ENCODE assay signal across 9 cellular contexts in genomic region chr3:150365132-150365604, GRCh38. TPM values are rescaled to one million over a fixed set of nuclear protein-coding genes. Genes with fewer than 3 reads are reported as not detected.
A peak's percentile ranks its signal among the peaks of the same experiment; 100 is the strongest.
DNase-seq lines count a peak whose midpoint lies in the region; ATAC-seq, FAIRE-seq and TF ChIP-seq lines count a peak whose summit lies in the region.
"Had no signal": no experiment of that assay in that cellular context is flagged by ENCODE, and none has a peak within 500 bp of the region (broad histone marks: within the 10 kb centered on the region; RNA-seq: fewer than 3 reads in every experiment).

No MANE protein-coding gene starts in this region.

- peak overlapping the region; percentile 15 for H2AFZ ChIP-seq in HepG2 (ENCODE audit: low read length)
- H2AFZ ChIP-seq: parathyroid adenoma had no signal

- H3K27me3 ChIP-seq in HepG2 (ENCODE audit: control insufficient read depth in 1 of 2, insufficient read depth in 2 of 2, low read length in 2 of 2) (no peaks in the 10 kb centered on the region), right lobe of liver (no peaks in the 10 kb centered on the region)

- no TSS peak for BruUV-seq in HepG2 (replicated peaks; lab: Mats Ljungman, UMichigan)

- peaks cover 23% of the 10 kb centered on the region for H3K4me1 ChIP-seq in HepG2 (ENCODE audit: insufficient read depth, low read length)
- H3K4me1 ChIP-seq in right lobe of liver: peaks cover 0 to 13% (median 5%) of the 10 kb centered on the region in 4 donors
- H3K4me1 ChIP-seq: parathyroid adenoma had no signal

- CTCF ChIA-PET in HepG2 (lab: Yijun Ruan, JAX; ENCODE audit: low intra/inter-chr PET ratio, low total read pairs): no interaction called here

- POLR2A ChIA-PET in HepG2 (lab: Yijun Ruan, JAX): no interaction called here

- no peaks in the 10 kb centered on the region for H3K36me3 ChIP-seq in HepG2 (replicated peaks in 1 of 2; ENCODE audit: control insufficient read depth in 1 of 2, insufficient read depth in 2 of 2, low read length in 2 of 2)
- no peaks in the 10 kb centered on the region for H3K36me3 ChIP-seq in right lobe of liver

- ATAC-seq in HepG2 (no peak), right lobe of liver (no peak), GM18519 (IDR thresholded peaks at IDR 0.05; ENCODE audit: low FRiP score, unreplicated experiment) (no peak), GM19035 (IDR thresholded peaks at IDR 0.05; ENCODE audit: unreplicated experiment) (no peak)

- in situ Hi-C loops in HepG2 (cut with HindIII; ENCODE audit: extremely low pct_ligation_motif_present, low pct_unique_long_range_greater_than_20kb): no loop called here

- DNase-seq in HepG2 (ENCODE audit: low spot score) (no peak), right lobe of liver (no peak), LoVo (ENCODE audit: low spot score) (peak; percentile 69), epithelial cell of esophagus (ENCODE audit: low read depth) (peak; percentile 68), Ammon's horn (ENCODE audit: low spot score) (no peak), NCI-H748 (lab: John Stamatoyannopoulos, UW; ENCODE audit: unreplicated experiment) (no peak)

- intact Hi-C loops in HepG2 (cut with micrococcal nuclease; ENCODE audit: unreplicated experiment): no loop called here
- intact Hi-C loops in right lobe of liver (cut with DNase I): no loop called here

- H3K4me3 ChIP-seq in HepG2 (replicated peaks in 1 of 3; ENCODE audit: insufficient read depth in 1 of 3, low read depth in 2 of 3, low read length in 3 of 3) (no peak overlapping the region), right lobe of liver (no peak overlapping the region), epithelial cell of esophagus (ENCODE audit: low read length) (no peak overlapping the region)

- H3K9ac ChIP-seq in HepG2 (ENCODE audit: insufficient read depth, low read depth, low read length): no peak overlapping the region
- H3K9ac ChIP-seq: parathyroid adenoma had no signal

- H4K20me1 ChIP-seq in HepG2 (ENCODE audit: insufficient read depth, low read length): no peaks in the 10 kb centered on the region

- no peaks in the 10 kb centered on the region for H3K9me3 ChIP-seq in HepG2 (ENCODE audit: low read length)
- no peaks in the 10 kb centered on the region for H3K9me3 ChIP-seq in right lobe of liver

- no peak for TF ChIP-seq RAD21 in HepG2 (CRISPR knock-in tag; IDR thresholded peaks at IDR 0.05)

- H3K79me2 ChIP-seq in HepG2 (ENCODE audit: insufficient read depth, low read length): no peaks in the 10 kb centered on the region
- H3K79me2 ChIP-seq: parathyroid adenoma had no signal

- no peak overlapping the region for H3K4me2 ChIP-seq in HepG2 (ENCODE audit: low read depth, low read length)

- H3K27ac ChIP-seq in HepG2 (ENCODE audit: extremely low read length, insufficient read depth, low read length) (no peak overlapping the region), right lobe of liver (no peak overlapping the region)
- H3K27ac ChIP-seq: parathyroid adenoma had no signal

- TF ChIP-seq EP300 in HepG2 (IDR thresholded peaks at IDR 0.05; ENCODE audit: low read depth in 2 of 2, low read length in 2 of 2) (no peak), HepG2 (CRISPR knock-in tag; IDR thresholded peaks at IDR 0.05; ENCODE audit: borderline replicate concordance) (no peak)

- WGBS in HepG2 (ENCODE audit: low lambda C conversion rate): 57% methylated on average over 5 of the region's 5 CpGs
- WGBS in right lobe of liver (ENCODE audit: insufficient coverage, low coverage, low lambda C conversion rate, missing lambda C conversion rate): 90% methylated on average over 5 of the region's 5 CpGs

- TF ChIP-seq POLR2A in HepG2 (IDR thresholded peaks at IDR 0.05; ENCODE audit: insufficient read depth in 1 of 2, low read depth in 2 of 2, low read length in 2 of 2) (no peak), right lobe of liver (IDR thresholded peaks at IDR 0.05) (no peak)

- no peak for TF ChIP-seq CTCF in HepG2 (CRISPR knock-in tag; IDR thresholded peaks at IDR 0.05)
- no peak for TF ChIP-seq CTCF in right lobe of liver (IDR thresholded peaks at IDR 0.05)
- no peak for TF ChIP-seq CTCF in epithelial cell of esophagus (IDR thresholded peaks at IDR 0.05; ENCODE audit: insufficient read depth, low read depth, low read length, missing control alignments)

- no peak for FAIRE-seq in HepG2 (lab: Jason Lieb, UNC)

TF ChIP-seq in HepG2, 621 proteins besides CTCF, POLR2A, EP300 and RAD21:
- TF ChIP-seq SP140L (CRISPR knock-in tag; IDR thresholded peaks at IDR 0.05; ENCODE audit: borderline replicate concordance) (no peak), ZNF143 (CRISPR knock-in tag; IDR thresholded peaks at IDR 0.05) (no peak), MAF1 (CRISPR knock-in tag; IDR thresholded peaks at IDR 0.05; ENCODE audit: borderline replicate concordance) (no peak), ATF7-NPFF (CRISPR knock-in tag; IDR thresholded peaks at IDR 0.05; ENCODE audit: low read depth) (no peak), RFXAP (CRISPR knock-in tag; IDR thresholded peaks at IDR 0.05; ENCODE audit: borderline replicate concordance) (no peak), TFDP2 (CRISPR knock-in tag; IDR thresholded peaks at IDR 0.05) (no peak), FOSL2 (CRISPR knock-in tag; IDR thresholded peaks at IDR 0.05) (0 out of 2 replicates have a peak, but pooled peaks have one; percentile 16), POLR2AphosphoS5 (IDR thresholded peaks at IDR 0.05; ENCODE audit: low read depth, low read length) (no peak)

RNA-seq across cellular contexts. Expression of gene TSC22D2, which starts 42.9 kb away (rescaled TPM):
- total RNA-seq in HepG2 (2016; rRNA removed; fragmentation: Illumina TruSeq; extraction: Trizol): 8.2 and 11.5 TPM in 2 replicates
- total RNA-seq in HepG2 (2016; cell fraction: cytosol; rRNA removed; fragmentation: Illumina TruSeq; extraction: Trizol; ENCODE audit: low read depth): 0.79 and 0.81 TPM in 2 replicates
- total RNA-seq in HepG2 (2016; cell fraction: insoluble cytoplasmic fraction; rRNA removed; fragmentation: Illumina TruSeq; extraction: Trizol): 7.1 and 9.7 TPM in 2 replicates
- total RNA-seq in HepG2 (2016; cell fraction: membrane; rRNA removed; fragmentation: Illumina TruSeq; extraction: Trizol): 3.6 TPM in 2 replicates
- total RNA-seq in HepG2 (2016; cell fraction: nucleus; rRNA removed; fragmentation: Illumina TruSeq; extraction: Trizol): 16.7 and 18.7 TPM in 2 replicates
- 4.6 and 5.5 TPM in 2 replicates for polyA plus RNA-seq in HepG2 (2011; rRNA removed)
- polyA plus RNA-seq in HepG2 (2011; cell fraction: cytosol; rRNA removed): 1.6 and 2.1 TPM in 2 replicates
- 4.8 and 5.0 TPM in 2 replicates for polyA plus RNA-seq in HepG2 (2011; cell fraction: nucleus; rRNA removed)
- 9.0 and 10.8 TPM in 2 replicates for polyA plus RNA-seq in HepG2 (2012)
- polyA plus RNA-seq in HepG2 (2016; cell fraction: cytosol; fragmentation: Illumina TruSeq; extraction: Trizol; ENCODE audit: low read depth): 0.38 and 0.61 TPM in 2 replicates
- 11.1 and 16.7 TPM in 2 replicates for polyA plus RNA-seq in HepG2 (2016; cell fraction: insoluble cytoplasmic fraction; fragmentation: Illumina TruSeq; extraction: Trizol; ENCODE audit: low read depth)
- 2.5 and 3.1 TPM in 2 replicates for polyA plus RNA-seq in HepG2 (2016; cell fraction: membrane; fragmentation: Illumina TruSeq; extraction: Trizol; ENCODE audit: low read depth)
- polyA plus RNA-seq in HepG2 (2016; cell fraction: nucleus; fragmentation: Illumina TruSeq; extraction: Trizol; ENCODE audit: insufficient read depth, low read depth): 24.7 and 29.1 TPM in 2 replicates
- polyA minus RNA-seq in HepG2 (2011; rRNA and poly(A)+ RNA removed; ENCODE audit: low replicate concordance): 5.0 and 13.7 TPM in 2 replicates
- 10.4 and 11.1 TPM in 2 replicates for polyA minus RNA-seq in HepG2 (2011; cell fraction: cytosol; rRNA and poly(A)+ RNA removed)
- 44.8 and 57.3 TPM in 2 replicates for polyA minus RNA-seq in HepG2 (2011; cell fraction: nucleus; rRNA and poly(A)+ RNA removed)
- 10 to 100 TPM; 10.3 to 30.4 (median 13.2) TPM for total RNA-seq in right lobe of liver

Comparison
In these comparisons a context has a peak if more than half of its experiments do, and no peak if none do; other contexts are left out.
1. DNase-seq: peak in LoVo (single experiment) and epithelial cell of esophagus (single experiment); none in HepG2 (single experiment), right lobe of liver (0 of 3), Ammon's horn (single experiment) and NCI-H748 (single experiment).